Comparison of ENCODE assay signal across 10 cellular contexts in genomic region chr21:29130234-29130993, GRCh38. TPM values are rescaled to one million over a fixed set of nuclear protein-coding genes. Genes with fewer than 3 reads are reported as not detected.
A peak's percentile ranks its signal among the peaks of the same experiment; 100 is the strongest.
DNase-seq lines count a peak whose midpoint lies in the region; ATAC-seq and TF ChIP-seq lines count a peak whose summit lies in the region.
"Had no signal": no experiment of that assay in that cellular context is flagged by ENCODE, and none has a peak within 500 bp of the region (broad histone marks: within the 10 kb centered on the region; RNA-seq: fewer than 3 reads in every experiment).

A gene with protein sequence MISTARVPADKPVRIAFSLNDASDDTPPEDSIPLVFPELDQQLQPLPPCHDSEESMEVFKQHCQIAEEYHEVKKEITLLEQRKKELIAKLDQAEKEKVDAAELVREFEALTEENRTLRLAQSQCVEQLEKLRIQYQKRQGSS (plus strand): TSS chr21:29130644. CDS start chr21:29133345, 2,701 bp downstream.

- H3K27me3 Mint-ChIP-seq in effector memory CD8-positive, alpha-beta T cell, result no peaks in the 10 kb centered on the region

- DNase-seq in Caki2 (ENCODE audit: low read depth) (peak; percentile 91), NCI-H2107 (lab: John Stamatoyannopoulos, UW) (peak; percentile 50), epithelial cell of proximal tubule (ENCODE audit: low read depth) (peak; percentile 99), occipital lobe (lab: John Stamatoyannopoulos, UW) (peak; percentile 3), SW 1271 (lab: John Stamatoyannopoulos, UW) (no peak), activated gamma-delta T cell (lab: John Stamatoyannopoulos, UW) (no peak)
- DNase-seq in stimulated activated CD4-positive, alpha-beta T cell treated with anti-CD3 and anti-CD28 coated beads, Interleukin-2, amount 100 ng/mL, for 48 hours, result no peak
- DNase-seq in effector memory CD8-positive, alpha-beta T cell, result no peak
- DNase-seq: anterior cingulate cortex, SHP77 had no signal

- no peaks in the 10 kb centered on the region for H3K4me1 Mint-ChIP-seq in effector memory CD8-positive, alpha-beta T cell (ENCODE audit: low read depth in 2 of 2)

- in situ Hi-C loops in Caki2 (cut with HindIII; ENCODE audit: low pct_unique_long_range_greater_than_20kb, low sequenced_read_pairs), result no loop called here

- no peaks in the 10 kb centered on the region for H3K36me3 Mint-ChIP-seq in effector memory CD8-positive, alpha-beta T cell (ENCODE audit: insufficient read depth)

- H3K27ac Mint-ChIP-seq in effector memory CD8-positive, alpha-beta T cell, result no peak within 1 kb of the TSS

- H3K9me3 Mint-ChIP-seq in effector memory CD8-positive, alpha-beta T cell, result no peaks in the 10 kb centered on the region

- no peak within 1 kb of the TSS for H3K4me3 Mint-ChIP-seq in effector memory CD8-positive, alpha-beta T cell

- no peak for TF ChIP-seq CTCF in epithelial cell of proximal tubule (conservative IDR thresholded peaks at IDR 0.05; ENCODE audit: low read depth, low read length)

- ATAC-seq in effector memory CD8-positive, alpha-beta T cell (replicated peaks), result no peak

- H3K4me3 ChIP-seq in epithelial cell of proximal tubule (ENCODE audit: low read depth, low read length), result peak within 1 kb of the TSS; percentile 35

RNA-seq across cellular contexts. Expression of the gene that starts here (rescaled TPM):
- 2.0 and 18.1 TPM in 2 replicates for total RNA-seq in Caki2 (2014; rRNA removed; shearing (Covaris generic); ENCODE audit: low replicate concordance)
- total RNA-seq in epithelial cell of proximal tubule, result 0.92 and 4.6 TPM in 2 replicates
- 1.6 TPM for total RNA-seq in occipital lobe

Comparison
In these comparisons a context has a peak if more than half of its experiments do, and no peak if none do; other contexts are left out.
1. DNase-seq: peak in Caki2 (single experiment), NCI-H2107 (single experiment), epithelial cell of proximal tubule (single experiment) and occipital lobe (single experiment); none in stimulated activated CD4-positive, alpha-beta T cell treated with anti-CD3 and anti-CD28 coated beads, Interleukin-2, amount 100 ng/mL, for 48 hours (0 of 2), effector memory CD8-positive, alpha-beta T cell (0 of 3), SW 1271 (0 of 2) and activated gamma-delta T cell (single experiment).